In the genomic region with DNA sequence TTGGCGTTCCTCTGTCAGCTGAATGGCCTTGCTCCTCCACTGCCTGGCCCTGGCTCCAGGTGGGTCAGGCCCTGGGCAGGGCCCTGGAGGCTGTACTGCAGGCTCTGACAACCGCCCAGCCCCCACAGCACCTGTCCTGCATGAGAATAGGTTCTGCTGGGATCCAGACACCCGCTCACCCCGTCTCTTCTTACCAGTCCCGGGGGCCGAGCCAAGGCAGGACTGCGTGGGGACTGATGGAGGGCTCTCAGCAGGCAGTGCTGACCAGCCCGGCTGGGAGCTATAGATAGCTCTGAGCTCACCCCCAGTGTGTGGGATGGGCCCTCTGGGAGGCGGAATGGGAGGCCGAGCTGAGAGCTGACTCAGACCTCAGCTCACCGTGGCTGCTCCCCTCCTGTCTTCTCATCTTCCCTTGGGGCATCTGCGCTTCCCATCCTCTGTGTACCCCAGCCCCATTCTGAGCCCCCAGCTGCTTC, we compare ENCODE assay signal across 1 cellular context.
A peak's percentile ranks its signal among the peaks of the same experiment; 100 is the strongest.
TF ChIP-seq lines count a peak whose summit lies in the region.

No MANE protein-coding gene starts in this region.

TF ChIP-seq in H1, 55 proteins besides CTCF, POLR2A, EP300 and RAD21 (continued from another document):
- TF ChIP-seq CEBPB (IDR thresholded peaks at IDR 0.05; ENCODE audit: low read depth, low read length) = no peak
- no peak for TF ChIP-seq NRF1 (IDR thresholded peaks at IDR 0.05; ENCODE audit: low read depth, low read length)
- TF ChIP-seq, protein P1, sequence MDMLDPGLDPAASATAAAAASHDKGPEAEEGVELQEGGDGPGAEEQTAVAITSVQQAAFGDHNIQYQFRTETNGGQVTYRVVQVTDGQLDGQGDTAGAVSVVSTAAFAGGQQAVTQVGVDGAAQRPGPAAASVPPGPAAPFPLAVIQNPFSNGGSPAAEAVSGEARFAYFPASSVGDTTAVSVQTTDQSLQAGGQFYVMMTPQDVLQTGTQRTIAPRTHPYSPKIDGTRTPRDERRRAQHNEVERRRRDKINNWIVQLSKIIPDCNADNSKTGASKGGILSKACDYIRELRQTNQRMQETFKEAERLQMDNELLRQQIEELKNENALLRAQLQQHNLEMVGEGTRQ (IDR thresholded peaks at IDR 0.05; ENCODE audit: low read length) = 0 out of 2 replicates have a peak, but pooled peaks have one; percentile 32
- TF ChIP-seq JUND (IDR thresholded peaks at IDR 0.05; ENCODE audit: low read length) = no peak
- TF ChIP-seq GABPA (IDR thresholded peaks at IDR 0.05; ENCODE audit: borderline replicate concordance, insufficient read depth, low read length) = 0 out of 2 replicates have a peak, but pooled peaks have one; percentile 16
- no peak for TF ChIP-seq KDM1A (IDR thresholded peaks at IDR 0.05; ENCODE audit: borderline replicate concordance, low read length)
- TF ChIP-seq CTBP2 (IDR thresholded peaks at IDR 0.05; ENCODE audit: borderline replicate concordance, insufficient read depth, insufficient read length, low read length) = peak; percentile 63
- peak; percentile 42 for TF ChIP-seq ASH2L (IDR thresholded peaks at IDR 0.05; ENCODE audit: low read length)
- no peak for TF ChIP-seq SIRT6 (IDR thresholded peaks at IDR 0.05; ENCODE audit: low read length)
- no peak for TF ChIP-seq BRCA1 (IDR thresholded peaks at IDR 0.05; ENCODE audit: low read depth, low read length)
- TF ChIP-seq TCF12 (IDR thresholded peaks at IDR 0.05; ENCODE audit: low read depth, low read length) = peak; percentile 78; the same call in 1 of the 2 replicates
- TF ChIP-seq HDAC2 (IDR thresholded peaks at IDR 0.05; ENCODE audit: borderline replicate concordance in 1 of 2, low read depth in 2 of 2, low read length in 2 of 2) = peak in 1 of 2 experiments; percentile 79; a peak in 2 of 4 replicates
- peak; percentile 48 to 55; a peak in 1 of 4 replicates for TF ChIP-seq SIN3A (conservative IDR thresholded peaks at IDR 0.05 in 1 of 2, IDR thresholded peaks at IDR 0.05 in 1 of 2; ENCODE audit: low read depth in 1 of 2, low read length in 2 of 2)
- peak; percentile 20; the same call in 1 of the 2 replicates for TF ChIP-seq POLR2AphosphoS5 (IDR thresholded peaks at IDR 0.05; ENCODE audit: low read depth, low read length)
- TF ChIP-seq TBP (IDR thresholded peaks at IDR 0.05; ENCODE audit: low read depth, low read length) = peak; percentile 46; the same call in 1 of the 2 replicates
- no peak for TF ChIP-seq EZH2 (IDR thresholded peaks at IDR 0.05; ENCODE audit: low read depth, low read length, severe bottlenecking)
- no peak for TF ChIP-seq GTF2F1 (IDR thresholded peaks at IDR 0.05; ENCODE audit: borderline replicate concordance, low read depth, low read length)
